In genomic region chr16:19907161-19907992, GRCh38 we compare ENCODE assay signal across 8 cellular contexts. TPM values are rescaled to one million over a fixed set of nuclear protein-coding genes. Genes with fewer than 3 reads are reported as not detected.
DNase-seq lines count a peak whose midpoint lies in the region; ATAC-seq, FAIRE-seq and TF ChIP-seq lines count a peak whose summit lies in the region.

No MANE protein-coding gene starts in this region.

- TF ChIP-seq RAD21 in A549 (conservative IDR thresholded peaks at IDR 0.05 in 1 of 2, IDR thresholded peaks at IDR 0.05 in 1 of 2), result peak; percentile 93 to 95

- no peaks in the 10 kb centered on the region for H3K36me3 ChIP-seq in RWPE2 (ENCODE audit: low read depth)
- H3K36me3 ChIP-seq in ovary, result no peaks in the 10 kb centered on the region
- H3K36me3 ChIP-seq in transverse colon, result no peaks in the 10 kb centered on the region

- in situ Hi-C loops in KBM-7 (cut with MboI; ENCODE audit: low pct_unique_long_range_greater_than_20kb, low sequenced_read_pairs) (loop anchor here (25.0 kb wide), 1 partner anchor 480 kb away; no protein-coding TSS in a partner anchor), transverse colon (cut with MboI; ENCODE audit: low pct_ligation_motif_present in 1 of 4, low pct_unique_long_range_greater_than_20kb in 1 of 4, low sequenced_read_pairs in 3 of 4) (loop anchor here (5.0 to 25.0 kb wide), 4 partner anchors 397 to 480 kb away; no protein-coding TSS in a partner anchor)

- FAIRE-seq in A549 (lab: Jason Lieb, UNC), result no peak

- peak overlapping the region; percentile 61 for H3K4me2 ChIP-seq in A549

- intact Hi-C loops in ovary (cut with DNase I), result loop anchor here in 2 of 4 donors (5.0 to 10.0 kb wide), 2 partner anchors 475 to 477 kb away; no protein-coding TSS in a partner anchor
- intact Hi-C loops in transverse colon (cut with DNase I; ENCODE audit: low total_unique reads), result loop anchor here (10.0 kb wide), 1 partner anchor 397 kb away; no protein-coding TSS in a partner anchor

- H3K27me3 ChIP-seq in RWPE2 (ENCODE audit: insufficient read depth, poor library complexity, severe bottlenecking) (no peaks in the 10 kb centered on the region), foreskin keratinocyte (no peaks in the 10 kb centered on the region), ovary (no peaks in the 10 kb centered on the region), transverse colon (no peaks in the 10 kb centered on the region)

- H3K4me1 ChIP-seq in A549 (no peaks in the 10 kb centered on the region), RWPE2 (ENCODE audit: insufficient read depth, poor library complexity, severe bottlenecking) (no peaks in the 10 kb centered on the region), foreskin keratinocyte (no peaks in the 10 kb centered on the region), ovary (ENCODE audit: insufficient read depth) (no peaks in the 10 kb centered on the region), transverse colon (no peaks in the 10 kb centered on the region)

- POLR2A ChIA-PET in A549 (lab: Yijun Ruan, JAX), result interaction anchor here (1.0 to 1.2 kb wide), 2 partner anchors 393 to 476 kb away, joined by 4 to 6 read pairs; no protein-coding TSS in a partner anchor

- H3K4me3 ChIP-seq in A549 (no peak overlapping the region), RWPE2 (ENCODE audit: severe bottlenecking) (no peak overlapping the region), ovary (no peak overlapping the region), transverse colon (no peak overlapping the region)

- peak; percentile 67 to 74 for DNase-seq in A549 (ENCODE audit: low read depth in 1 of 2, low spot score in 1 of 2)
- peak; percentile 78 for DNase-seq in KBM-7
- DNase-seq in RWPE2 (ENCODE audit: low spot score), result no peak
- DNase-seq in activated effector memory CD4-positive, alpha-beta T cell treated with Interleukin-2 at 50 U/mL for 16 hours, result peak; percentile 53
- peak in 1 of 2 donors; percentile 39 for DNase-seq in foreskin keratinocyte
- peak; percentile 22 to 61 (median 44) for DNase-seq in ovary
- DNase-seq in transverse colon, result peak; percentile 67

- ATAC-seq in A549, result peak; percentile 97 to 99
- peak; percentile 70 for ATAC-seq in GM18505 (IDR thresholded peaks at IDR 0.05; ENCODE audit: unreplicated experiment)
- peak; percentile 96 for ATAC-seq in RWPE2 (ENCODE audit: low read depth)
- peak; percentile 95 for ATAC-seq in foreskin keratinocyte

- CTCF ChIA-PET in A549 (lab: Yijun Ruan, JAX), result interaction anchor here (0.6 to 17.4 kb wide), 96 partner anchors 9 to 700 kb away, joined by 3 to 374 read pairs (median 4); no protein-coding TSS in a partner anchor

- no peaks in the 10 kb centered on the region for H3K9me3 ChIP-seq in A549
- no peaks in the 10 kb centered on the region for H3K9me3 ChIP-seq in RWPE2 (ENCODE audit: severe bottlenecking)
- no peaks in the 10 kb centered on the region for H3K9me3 ChIP-seq in ovary
- no peaks in the 10 kb centered on the region for H3K9me3 ChIP-seq in transverse colon

- TF ChIP-seq POLR2A in A549 (IDR thresholded peaks at IDR 0.05; ENCODE audit: low read length), result no peak
- TF ChIP-seq POLR2A in GM18505 (IDR thresholded peaks at IDR 0.05; ENCODE audit: borderline replicate concordance, extremely low read depth, insufficient read depth, insufficient read length), result no peak
- TF ChIP-seq POLR2A in ovary (IDR thresholded peaks at IDR 0.05), result no peak
- no peak for TF ChIP-seq POLR2A in transverse colon (IDR thresholded peaks at IDR 0.05)

- TF ChIP-seq EP300 in A549 (IDR thresholded peaks at IDR 0.05) (no peak), ovary (IDR thresholded peaks at IDR 0.05) (no peak), transverse colon (IDR thresholded peaks at IDR 0.05; ENCODE audit: low read depth) (no peak)

- 9% methylated on average over 24 of the region's 24 CpGs for WGBS in A549 (ENCODE audit: missing lambda C conversion rate)
- 22 to 26% (median 22%) methylated on average over 24 of the region's 24 CpGs for WGBS in ovary, 3 donors
- WGBS in transverse colon (ENCODE audit: low coverage in 1 of 2), 2 donors, result 18 to 33% methylated on average over 11 to 24 of the region's 24 CpGs

- H3K27ac ChIP-seq in A549, result no peak overlapping the region
- H3K27ac ChIP-seq in RWPE2 (ENCODE audit: poor library complexity, severe bottlenecking), result no peak overlapping the region
- H3K27ac ChIP-seq in foreskin keratinocyte, result no peak overlapping the region
- no peak overlapping the region for H3K27ac ChIP-seq in ovary
- H3K27ac ChIP-seq in transverse colon, result no peak overlapping the region

- peak; percentile 95 for TF ChIP-seq CTCF in A549 (IDR thresholded peaks at IDR 0.05)
- TF ChIP-seq CTCF in RWPE2 (IDR thresholded peaks at IDR 0.05; ENCODE audit: poor library complexity, severe bottlenecking), result peak; percentile 90
- TF ChIP-seq CTCF in foreskin keratinocyte (conservative IDR thresholded peaks at IDR 0.05), result peak; percentile 94
- TF ChIP-seq CTCF in ovary (IDR thresholded peaks at IDR 0.05), result peak in 2 of 3 donors; percentile 44 to 49
- peak; percentile 83 to 95 (median 93) for TF ChIP-seq CTCF in transverse colon (IDR thresholded peaks at IDR 0.05)

TF ChIP-seq in A549, 52 proteins besides CTCF, POLR2A, EP300 and RAD21:
- TF ChIP-seq KDM1A (IDR thresholded peaks at IDR 0.05; ENCODE audit: low read depth) (0 out of 2 replicates have a peak, but pooled peaks have one; percentile 24), RCOR1 (IDR thresholded peaks at IDR 0.05; ENCODE audit: low read depth, low read length) (no peak), ZFP36 (IDR thresholded peaks at IDR 0.05; ENCODE audit: borderline replicate concordance, partially characterized antibody) (peak; percentile 26), CBX8 (IDR thresholded peaks at IDR 0.05) (no peak), FOXS1 (CRISPR knock-in tag; IDR thresholded peaks at IDR 0.05) (no peak), SMC3 (IDR thresholded peaks at IDR 0.05) (peak; percentile 91), BHLHE40 (IDR thresholded peaks at IDR 0.05; ENCODE audit: low read depth, low read length) (no peak), CEBPB (IDR thresholded peaks at IDR 0.05) (no peak), EHF (CRISPR knock-in tag; IDR thresholded peaks at IDR 0.05) (no peak), SREBF2 (IDR thresholded peaks at IDR 0.05) (no peak)

RNA-seq across cellular contexts. Expression of gene GPRC5B, which starts 22.7 kb away (rescaled TPM):
- polyA plus RNA-seq in A549 (2011; rRNA removed) (12.1 and 12.8 TPM in 2 replicates), A549 (2017; fragmentation: RNase III; extraction: RNeasy Plus Mini Kit Qiagen cat#74134 plus additional on column Dnase treatment) (19.1 to 26.6 TPM (median 23.6 TPM) in 3 replicates), foreskin keratinocyte (0.13 and 0.63 TPM in 2 replicates), ovary (10 to 100 TPM; 44.7 to 99.9 TPM)
- polyA plus RNA-seq in A549 (2012; cell fraction: cytosol; rRNA removed), result 25.6 and 45.7 TPM in 2 replicates
- polyA plus RNA-seq in A549 (2012; cell fraction: nucleus; rRNA removed), result 35.0 and 48.2 TPM in 2 replicates
- polyA minus RNA-seq in A549 (2011; rRNA and poly(A)+ RNA removed), result 7.3 and 8.5 TPM in 2 replicates
- total RNA-seq in foreskin keratinocyte (0.14 and 0.48 TPM in 2 replicates), ovary (10 to 100 TPM; 24.3 to 88.4 (median 46.9) TPM), transverse colon (10 to 100 TPM in 1 of 4 donors, 1 to 10 TPM in 3; 1.9 to 17.3 (median 5.1) TPM)
